12 cellular contexts compared by ENCODE assay signal in genomic region chr1:172321429-172321828, GRCh38.
DNase-seq lines count a peak whose midpoint lies in the region; ATAC-seq and TF ChIP-seq lines count a peak whose summit lies in the region.
"Had no signal": no experiment of that assay in that cellular context is flagged by ENCODE, and none has a peak within 500 bp of the region (broad histone marks: within the 10 kb centered on the region; RNA-seq: fewer than 3 reads in every experiment).

No MANE protein-coding gene starts in this region.

- no peak overlapping the region for H3K23ac ChIP-seq in mesenchymal stem cell (ENCODE audit: low read length in 2 of 2)

- peak overlapping the region; percentile 93 for H3K9ac ChIP-seq in mesenchymal stem cell (ENCODE audit: low read length)

- no peaks in the 10 kb centered on the region for H3K27me3 ChIP-seq in mesenchymal stem cell (ENCODE audit: control insufficient read depth in 1 of 2, insufficient read depth in 1 of 2, low read length in 2 of 2)

- WGBS in mesenchymal stem cell, result 35% methylated on average over 4 of the region's 4 CpGs

- H3K79me1 ChIP-seq in mesenchymal stem cell (replicated peaks; ENCODE audit: low read length, poor library complexity, severe bottlenecking), result peaks cover 3% of the 10 kb centered on the region

- ATAC-seq in GM18870 (IDR thresholded peaks at IDR 0.05; ENCODE audit: unreplicated experiment), result no peak
- no peak for ATAC-seq in HG03565 (IDR thresholded peaks at IDR 0.05; ENCODE audit: unreplicated experiment)

- no peak overlapping the region for H3K4me3 ChIP-seq in cardiac fibroblast (replicated peaks in 1 of 2; ENCODE audit: low read depth in 2 of 2, low read length in 2 of 2)
- peak overlapping the region in 1 of 2 experiments; percentile 69 for H3K4me3 ChIP-seq in mesenchymal stem cell (ENCODE audit: insufficient read depth in 1 of 2, low read depth in 1 of 2, low read length in 2 of 2)
- H3K4me3 ChIP-seq: lower lobe of right lung had no signal

- peak overlapping the region; percentile 95 for H3K27ac ChIP-seq in mesenchymal stem cell (ENCODE audit: low read length, poor library complexity, severe bottlenecking)

- no peak overlapping the region for H2AK5ac ChIP-seq in mesenchymal stem cell (ENCODE audit: low read length, severe bottlenecking)

- no peak overlapping the region for H3K18ac ChIP-seq in mesenchymal stem cell (ENCODE audit: low read depth in 1 of 2, low read length in 2 of 2)

- H2AFZ ChIP-seq in mesenchymal stem cell (ENCODE audit: low read depth, low read length), result no peak overlapping the region

- peak overlapping the region; percentile 9 to 94 for H2BK12ac ChIP-seq in mesenchymal stem cell (ENCODE audit: low read length in 2 of 2)

- no peak overlapping the region for H4K91ac ChIP-seq in mesenchymal stem cell (ENCODE audit: low read length)

- in situ Hi-C loops in ACHN (cut with HindIII; ENCODE audit: low pct_ligation_motif_present, low pct_unique_long_range_greater_than_20kb, low sequenced_read_pairs), result no loop called here

- peaks cover 9% of the 10 kb centered on the region for H3K4me1 ChIP-seq in mesenchymal stem cell (ENCODE audit: control insufficient read depth, insufficient read depth, low read depth, low read length)

- no peaks in the 10 kb centered on the region for H3K36me3 ChIP-seq in mesenchymal stem cell (ENCODE audit: control insufficient read depth in 1 of 2, insufficient read depth in 2 of 2, low read depth in 1 of 2, low read length in 2 of 2)
- H3K36me3 ChIP-seq: lower lobe of right lung had no signal

- TF ChIP-seq CTCF in cardiac fibroblast (IDR thresholded peaks at IDR 0.05; ENCODE audit: low read depth, low read length), result no peak

- H2BK15ac ChIP-seq in mesenchymal stem cell (ENCODE audit: low read depth, poor library complexity, severe bottlenecking), result no peak overlapping the region

- H2BK5ac ChIP-seq in mesenchymal stem cell (ENCODE audit: low read depth, low read length, poor library complexity, severe bottlenecking), result peak overlapping the region; percentile 5

- peak overlapping the region; percentile 64 for H2BK120ac ChIP-seq in mesenchymal stem cell (ENCODE audit: low read depth, low read length)

- H4K8ac ChIP-seq in mesenchymal stem cell (ENCODE audit: low read length), result no peak overlapping the region

- H3K14ac ChIP-seq in mesenchymal stem cell (ENCODE audit: low read length in 2 of 2), result no peak overlapping the region

- no peak overlapping the region for H3K4me2 ChIP-seq in mesenchymal stem cell (ENCODE audit: low read length, poor library complexity, severe bottlenecking)

- H3K4ac ChIP-seq in mesenchymal stem cell (ENCODE audit: low read depth in 1 of 2, low read length in 2 of 2), result peak overlapping the region; percentile 60 to 75

- DNase-seq in ACHN, result peak; percentile 27
- DNase-seq in LHCN-M2 (ENCODE audit: low read depth), result peak; percentile 80
- peak; percentile 68 to 69 for DNase-seq in cardiac fibroblast (ENCODE audit: low read depth in 2 of 2)
- DNase-seq in mesenchymal stem cell, result peak; percentile 71
- no peak for DNase-seq in GM19238 (ENCODE audit: insufficient read length, low spot score)
- DNase-seq in cortex of kidney (lab: John Stamatoyannopoulos, UW), result no peak
- DNase-seq: activated B cell treated with CpG ODN at 0.5 μM for 24 hours; activated naive CD4-positive, alpha-beta T cell treated with anti-CD3 and anti-CD28 coated beads for 36 hours; lower lobe of right lung; NK-92 treated with Interleukin-12 subunit alpha and Interleukin-12 subunit beta, amount 100 ng/mL, for 24 hours had no signal

- no peaks in the 10 kb centered on the region for H3K9me3 ChIP-seq in mesenchymal stem cell (ENCODE audit: control insufficient read depth, low read length)
- H3K9me3 ChIP-seq: lower lobe of right lung had no signal

Comparison
In these comparisons a context has a peak if more than half of its experiments do, and no peak if none do; other contexts are left out.
1. DNase-seq: peak in ACHN (single experiment), LHCN-M2 (single experiment), cardiac fibroblast (2 of 2) and mesenchymal stem cell (single experiment); none in GM19238 (single experiment) and cortex of kidney (single experiment).